ENCODE assay signal across 6 cellular contexts in the genomic region with DNA sequence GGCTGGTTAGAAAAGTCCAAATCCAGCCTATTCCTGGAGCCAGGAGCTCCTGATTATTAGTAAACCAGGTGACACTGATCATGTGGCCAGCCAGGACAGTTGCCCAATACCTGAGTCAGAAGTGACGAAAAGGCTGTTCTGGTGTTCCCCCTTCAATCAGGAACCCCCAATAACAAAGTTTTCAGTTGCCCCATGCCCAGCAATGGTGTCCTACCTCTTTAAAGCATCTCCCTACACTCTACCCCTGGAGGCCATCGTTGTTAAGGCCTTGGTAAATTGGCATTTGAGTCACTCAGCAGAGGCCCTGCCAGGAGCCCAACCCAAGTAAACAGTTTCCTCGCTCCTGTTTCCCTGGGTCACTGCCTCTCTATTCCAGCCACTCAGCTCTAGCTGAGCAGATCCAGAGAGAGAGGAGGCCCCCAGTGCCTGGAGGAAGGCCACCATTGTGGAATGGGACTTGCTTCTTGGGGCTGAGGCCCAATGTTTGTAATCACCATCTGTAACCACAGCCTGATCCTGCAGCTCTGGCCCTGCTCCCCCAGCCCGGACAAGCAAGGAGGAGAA. TPM values are rescaled to one million over a fixed set of nuclear protein-coding genes. Genes with fewer than 3 reads are reported as not detected.
DNase-seq lines count a peak whose midpoint lies in the region; ATAC-seq and TF ChIP-seq lines count a peak whose summit lies in the region.

No MANE protein-coding gene starts in this region.

- POLR2A ChIA-PET in Panc1 (lab: Charles Lee): no interaction called here

- H2AFZ ChIP-seq in hepatocyte: no peak overlapping the region

- TF ChIP-seq CTCF in Panc1 (IDR thresholded peaks at IDR 0.05) (no peak), hepatocyte (IDR thresholded peaks at IDR 0.05; ENCODE audit: poor library complexity) (no peak), BE2C (IDR thresholded peaks at IDR 0.05; ENCODE audit: low read depth, low read length) (no peak)

- 43% methylated on average over 4 of the region's 4 CpGs for WGBS in hepatocyte (ENCODE audit: low lambda C conversion rate, missing lambda C conversion rate)
- WGBS in urinary bladder: 14% methylated on average over 4 of the region's 4 CpGs

- H3K36me3 ChIP-seq in Panc1 (ENCODE audit: control insufficient read depth, insufficient read depth, low read length): no peaks in the 10 kb centered on the region; the same call in 1 of the 2 replicates
- H3K36me3 ChIP-seq in hepatocyte (replicated peaks; ENCODE audit: insufficient read depth, low read depth): peaks cover 5% of the 10 kb centered on the region
- H3K36me3 ChIP-seq in urinary bladder (ENCODE audit: insufficient read depth): peaks cover 2% of the 10 kb centered on the region
- no peaks in the 10 kb centered on the region for H3K36me3 ChIP-seq in BE2C

- CTCF ChIA-PET in Panc1 (lab: Charles Lee): no interaction called here

- H3K79me2 ChIP-seq in hepatocyte: no peaks in the 10 kb centered on the region

- peak overlapping the region; percentile 52 for H3K4me2 ChIP-seq in hepatocyte

- H3K4me1 ChIP-seq in Panc1 (ENCODE audit: control insufficient read depth, insufficient read depth, low read length): peaks cover 8% of the 10 kb centered on the region
- H3K4me1 ChIP-seq in hepatocyte (ENCODE audit: insufficient read depth): peaks cover 23% of the 10 kb centered on the region
- H3K4me1 ChIP-seq in urinary bladder (ENCODE audit: insufficient read depth): no peaks in the 10 kb centered on the region
- no peaks in the 10 kb centered on the region for H3K4me1 ChIP-seq in BE2C

- H3K4me3 ChIP-seq in Panc1 (ENCODE audit: low read depth in 2 of 2, low read length in 2 of 2) (no peak overlapping the region), hepatocyte (no peak overlapping the region), urinary bladder (ENCODE audit: low read depth, low read length) (no peak overlapping the region), BE2C (ENCODE audit: low read depth, low read length) (no peak overlapping the region)

- H3K9me2 ChIP-seq in hepatocyte (replicated peaks; ENCODE audit: insufficient read depth): no peaks in the 10 kb centered on the region

- intact Hi-C loops in Panc1 (cut with micrococcal nuclease; ENCODE audit: unreplicated experiment): no loop called here

- ATAC-seq in Panc1: peak; percentile 56
- ATAC-seq in HG03520 (IDR thresholded peaks at IDR 0.05; ENCODE audit: unreplicated experiment): no peak

- no peaks in the 10 kb centered on the region for H4K20me1 ChIP-seq in hepatocyte (ENCODE audit: insufficient read depth, poor library complexity, severe bottlenecking)

- peak; percentile 38 for DNase-seq in A172 (ENCODE audit: low spot score)
- DNase-seq in Panc1 (ENCODE audit: low read depth, low spot score): no peak
- DNase-seq in hepatocyte (ENCODE audit: low spot score): peak; percentile 59
- DNase-seq in BE2C: no peak

- H3K27me3 ChIP-seq in Panc1 (ENCODE audit: control insufficient read depth, insufficient read depth, low read length) (no peaks in the 10 kb centered on the region), hepatocyte (no peaks in the 10 kb centered on the region), BE2C (no peaks in the 10 kb centered on the region)

- H3K27ac ChIP-seq in Panc1 (ENCODE audit: low read length) (peak overlapping the region; percentile 52), hepatocyte (peak overlapping the region; percentile 92), urinary bladder (ENCODE audit: low read depth) (peak overlapping the region; percentile 77)

- no TSS peak for BruUV-seq in Panc1 (replicated peaks; lab: Mats Ljungman, UMichigan)

- H3K9me3 ChIP-seq in Panc1 (ENCODE audit: control insufficient read depth, insufficient read depth, low read depth, low read length) (no peaks in the 10 kb centered on the region), hepatocyte (ENCODE audit: low read depth) (no peaks in the 10 kb centered on the region), BE2C (no peaks in the 10 kb centered on the region)

- in situ Hi-C loops in Panc1 (cut with HindIII; ENCODE audit: low pct_unique_long_range_greater_than_20kb, low sequenced_read_pairs): no loop called here

RNA-seq across cellular contexts. Expression of a gene that starts 25.0 kb away (rescaled TPM):
- 44.0 and 47.6 TPM in 2 replicates for total RNA-seq in A172 (2014; rRNA removed; shearing (Covaris generic))
- 43.5 TPM for total RNA-seq in Panc1 (2021; ENCODE audit: unreplicated experiment)
- 29.5 TPM for polyA plus RNA-seq in Panc1 (2012; ENCODE audit: insufficient read length)
- total RNA-seq in hepatocyte: 19.6 and 23.4 TPM in 2 replicates
- polyA plus RNA-seq in hepatocyte: 56.0 and 62.8 TPM in 2 replicates
- total RNA-seq in urinary bladder: 41.8 TPM
- polyA plus RNA-seq in urinary bladder: 128 TPM
- 11.3 TPM for polyA plus RNA-seq in BE2C (2012; ENCODE audit: insufficient read depth, insufficient read length, low read depth)

RNA-seq across cellular contexts. Expression of a gene that starts 25.5 kb away (rescaled TPM):
- 7.9 and 14.2 TPM in 2 replicates for total RNA-seq in A172 (2014; rRNA removed; shearing (Covaris generic))
- total RNA-seq in Panc1 (2021; ENCODE audit: unreplicated experiment): 19.8 TPM
- 17.0 TPM for polyA plus RNA-seq in Panc1 (2012; ENCODE audit: insufficient read length)
- total RNA-seq in hepatocyte: 7.8 and 10.4 TPM in 2 replicates
- 10.7 and 13.6 TPM in 2 replicates for polyA plus RNA-seq in hepatocyte
- 3.1 TPM for total RNA-seq in urinary bladder
- 10.3 TPM for polyA plus RNA-seq in urinary bladder
- 52.9 TPM for polyA plus RNA-seq in BE2C (2012; ENCODE audit: insufficient read depth, insufficient read length, low read depth)

RNA-seq across cellular contexts. Expression of a gene that starts 43.6 kb away (rescaled TPM):
- not detected in 2 replicates for total RNA-seq in A172 (2014; rRNA removed; shearing (Covaris generic))
- total RNA-seq in Panc1 (2021; ENCODE audit: unreplicated experiment) (0.64 TPM), hepatocyte (79.7 and 85.9 TPM in 2 replicates), urinary bladder (not detected)
- polyA plus RNA-seq in Panc1 (2012; ENCODE audit: insufficient read length): 0.12 TPM
- polyA plus RNA-seq in hepatocyte (96.2 and 111 TPM in 2 replicates), urinary bladder (0.84 TPM)
- not detected for polyA plus RNA-seq in BE2C (2012; ENCODE audit: insufficient read depth, insufficient read length, low read depth)

RNA-seq across cellular contexts. Expression of a gene that starts 58.0 kb away (rescaled TPM):
- 66.5 and 93.3 TPM in 2 replicates for total RNA-seq in A172 (2014; rRNA removed; shearing (Covaris generic))
- total RNA-seq in Panc1 (2021; ENCODE audit: unreplicated experiment) (57.9 TPM), hepatocyte (60.8 and 89.6 TPM in 2 replicates), urinary bladder (46.5 TPM)
- 60.0 TPM for polyA plus RNA-seq in Panc1 (2012; ENCODE audit: insufficient read length)
- polyA plus RNA-seq in hepatocyte (50.9 and 54.9 TPM in 2 replicates), urinary bladder (48.0 TPM)
- polyA plus RNA-seq in BE2C (2012; ENCODE audit: insufficient read depth, insufficient read length, low read depth): 63.4 TPM

RNA-seq across cellular contexts. Expression of a gene that starts 58.3 kb away (rescaled TPM):
- total RNA-seq in A172 (2014; rRNA removed; shearing (Covaris generic)): 5.2 and 7.4 TPM in 2 replicates
- total RNA-seq in Panc1 (2021; ENCODE audit: unreplicated experiment) (6.4 TPM), hepatocyte (4.5 and 6.5 TPM in 2 replicates), urinary bladder (2.0 TPM)
- polyA plus RNA-seq in Panc1 (2012; ENCODE audit: insufficient read length): 3.6 TPM
- polyA plus RNA-seq in hepatocyte (3.7 and 4.4 TPM in 2 replicates), urinary bladder (3.3 TPM)
- 2.1 TPM for polyA plus RNA-seq in BE2C (2012; ENCODE audit: insufficient read depth, insufficient read length, low read depth)

Comparison
In these comparisons a context has a peak if more than half of its experiments do, and no peak if none do; other contexts are left out.
1. DNase-seq: peak in A172 (single experiment) and hepatocyte (single experiment); none in Panc1 (single experiment) and BE2C (single experiment).
2. RNA of a gene that starts 43.6 kb away (total RNA-seq): 79.7 to 85.9 TPM in hepatocyte; 0.64 TPM in Panc1 (single experiment), not detected in urinary bladder (single experiment) and not detected in A172; every median in the first group is over 10 times any median in the second.
3. Peak in every context shown above with its lines, with median percentiles within 50 percentile points of each other: H3K27ac ChIP-seq.